In genomic region chr2:20149703-20150030, GRCh38 we compare ENCODE assay signal across 21 cellular contexts.
DNase-seq lines count a peak whose midpoint lies in the region; ATAC-seq, FAIRE-seq and TF ChIP-seq lines count a peak whose summit lies in the region.
"Had no signal": no experiment of that assay in that cellular context is flagged by ENCODE, and none has a peak within 500 bp of the region (broad histone marks: within the 10 kb centered on the region; RNA-seq: fewer than 3 reads in every experiment).

No MANE protein-coding gene starts in this region.

- no peaks in the 10 kb centered on the region for H3K79me2 ChIP-seq in HepG2 (ENCODE audit: insufficient read depth, low read length)

- H2AFZ ChIP-seq in HepG2 (ENCODE audit: low read length): no peak overlapping the region

- H3K4me3 ChIP-seq in HepG2 (replicated peaks in 1 of 3; ENCODE audit: insufficient read depth in 1 of 3, low read depth in 2 of 3, low read length in 3 of 3) (peak overlapping the region in 1 of 3 experiments; percentile 44; a peak in 2 of 6 replicates), right lobe of liver (no peak overlapping the region), prostate gland (no peak overlapping the region)
- H3K4me3 ChIP-seq: gastrocnemius medialis, MG63, SK-N-MC, upper lobe of right lung had no signal

- no peaks in the 10 kb centered on the region for H4K20me1 ChIP-seq in HepG2 (ENCODE audit: insufficient read depth, low read length)

- peaks cover 0 to 9% (median 0%) of the 10 kb centered on the region in 5 experiments for H3K9me3 Mint-ChIP-seq in brain
- H3K9me3 Mint-ChIP-seq in nephron progenitor cell: no peaks in the 10 kb centered on the region

- FAIRE-seq in HepG2 (lab: Jason Lieb, UNC): no peak
- FAIRE-seq: A204.1 had no signal

- TF ChIP-seq CTCF in HepG2 (CRISPR knock-in tag; IDR thresholded peaks at IDR 0.05) (no peak), right lobe of liver (IDR thresholded peaks at IDR 0.05) (no peak), brain (conservative IDR thresholded peaks at IDR 0.05) (no peak), nephron progenitor cell (IDR thresholded peaks at IDR 0.05) (no peak), prostate gland (IDR thresholded peaks at IDR 0.05) (no peak)

- BruUV-seq in HepG2 (replicated peaks; lab: Mats Ljungman, UMichigan): no TSS peak

- H3K27me3 ChIP-seq in HepG2 (ENCODE audit: control insufficient read depth in 1 of 2, insufficient read depth in 2 of 2, low read length in 2 of 2): peaks cover 0 to 27% of the 10 kb centered on the region in 2 experiments; a peak in 4 of 5 replicates
- H3K27me3 ChIP-seq in right lobe of liver: no peaks in the 10 kb centered on the region
- no peaks in the 10 kb centered on the region for H3K27me3 ChIP-seq in prostate gland (replicated peaks; ENCODE audit: insufficient read depth)
- H3K27me3 ChIP-seq: gastrocnemius medialis, MG63, upper lobe of right lung had no signal

- H3K9me3 ChIP-seq in HepG2 (ENCODE audit: low read length) (no peaks in the 10 kb centered on the region), right lobe of liver (no peaks in the 10 kb centered on the region), prostate gland (no peaks in the 10 kb centered on the region)
- H3K9me3 ChIP-seq: gastrocnemius medialis, MG63, upper lobe of right lung had no signal

- no peak for DNase-seq in HepG2 (ENCODE audit: low spot score)
- no peak for DNase-seq in right lobe of liver
- no peak for DNase-seq in nephron progenitor cell
- no peak for DNase-seq in NCI-H187 treated with DMSO at 0.1 percent for 48 hours (lab: John Stamatoyannopoulos, UW)
- DNase-seq in stimulated activated CD4-positive, alpha-beta T cell treated with anti-CD3 and anti-CD28 coated beads, Interleukin-1b, Interleukin-23, amount 100 ng/mL, for 48 hours: no peak
- no peak for DNase-seq in OCI-M1 (lab: John Stamatoyannopoulos, UW)
- DNase-seq in prostate gland (ENCODE audit: low spot score): no peak
- DNase-seq: activated CD8-positive, alpha-beta memory T cell treated with anti-CD3 and anti-CD28 coated beads, Interleukin-2, amount 50 U/mL, for 4 hours; activated naive CD4-positive, alpha-beta T cell; aorta; CD4-positive, alpha-beta memory T cell; cortex of kidney; gastrocnemius medialis; MG63; NCI-H1694; stimulated activated naive CD8-positive, alpha-beta T cell treated with anti-CD3 and anti-CD28 coated beads, Interleukin-15, Interleukin-2, amounts not matched to agents 100 U/mL and 50 U/mL, for 24 hours; upper lobe of right lung had no signal

- intact Hi-C loops in HepG2 (cut with micrococcal nuclease; ENCODE audit: unreplicated experiment): no loop called here
- intact Hi-C loops in right lobe of liver (cut with DNase I): loop anchor here in 1 of 2 donors (5.0 kb wide), 1 partner anchor 33 kb away; no protein-coding TSS in a partner anchor
- intact Hi-C loops in prostate gland (cut with DNase I): no loop called here

- no peaks in the 10 kb centered on the region for H3K36me3 ChIP-seq in HepG2 (replicated peaks in 1 of 2; ENCODE audit: control insufficient read depth in 1 of 2, insufficient read depth in 2 of 2, low read length in 2 of 2)
- H3K36me3 ChIP-seq in right lobe of liver: no peaks in the 10 kb centered on the region
- no peaks in the 10 kb centered on the region for H3K36me3 ChIP-seq in prostate gland
- H3K36me3 ChIP-seq: gastrocnemius medialis, MG63, upper lobe of right lung had no signal

- H3K27me3 Mint-ChIP-seq in brain (peaks cover 7% of the 10 kb centered on the region), nephron progenitor cell (ENCODE audit: low read depth, poor library complexity) (peaks cover 3% of the 10 kb centered on the region)

- POLR2A ChIA-PET in HepG2 (lab: Yijun Ruan, JAX): no interaction called here

- H3K27ac ChIP-seq in HepG2 (ENCODE audit: extremely low read length, insufficient read depth, low read length) (no peak overlapping the region), right lobe of liver (no peak overlapping the region), prostate gland (no peak overlapping the region)
- H3K27ac ChIP-seq: gastrocnemius medialis, SK-N-MC, upper lobe of right lung had no signal

- in situ Hi-C loops in HepG2 (cut with HindIII; ENCODE audit: extremely low pct_ligation_motif_present, low pct_unique_long_range_greater_than_20kb): no loop called here

- WGBS in HepG2 (ENCODE audit: low lambda C conversion rate): 67% methylated on average over 4 of the region's 5 CpGs
- 50% methylated on average over 1 of the region's 5 CpGs for WGBS in right lobe of liver (ENCODE audit: insufficient coverage, low coverage, low lambda C conversion rate, missing lambda C conversion rate)
- 79% methylated on average over 5 of the region's 5 CpGs for WGBS in prostate gland

- no peak for TF ChIP-seq RAD21 in HepG2 (CRISPR knock-in tag; IDR thresholded peaks at IDR 0.05)

- no peak overlapping the region for H3K9ac ChIP-seq in HepG2 (ENCODE audit: insufficient read depth, low read depth, low read length)

- ATAC-seq in HepG2 (no peak), right lobe of liver (no peak)
- ATAC-seq: gastrocnemius medialis; HCT116; stimulated activated naive CD8-positive, alpha-beta T cell treated with anti-CD3 and anti-CD28 coated beads, Interleukin-15, Interleukin-2, amounts not matched to agents 100 U/mL and 50 U/mL, for 24 hours had no signal

- H3K4me3 Mint-ChIP-seq in brain (peak overlapping the region in 1 of 5 experiments; percentile 49), nephron progenitor cell (no peak overlapping the region)
- H3K4me3 Mint-ChIP-seq: CD4-positive, alpha-beta memory T cell had no signal

- CTCF ChIA-PET in HepG2 (lab: Yijun Ruan, JAX; ENCODE audit: low intra/inter-chr PET ratio, low total read pairs): no interaction called here

- H3K4me1 Mint-ChIP-seq in brain (peaks cover 37% of the 10 kb centered on the region), nephron progenitor cell (peaks cover 82% of the 10 kb centered on the region)
- H3K4me1 Mint-ChIP-seq: CD4-positive, alpha-beta memory T cell had no signal

- TF ChIP-seq EP300 in HepG2 (IDR thresholded peaks at IDR 0.05; ENCODE audit: low read depth in 2 of 2, low read length in 2 of 2) (no peak), HepG2 (CRISPR knock-in tag; IDR thresholded peaks at IDR 0.05; ENCODE audit: borderline replicate concordance) (no peak)

- peak overlapping the region; percentile 70 for H3K4me2 ChIP-seq in HepG2 (ENCODE audit: low read depth, low read length)

- H3K27ac Mint-ChIP-seq in brain (peak overlapping the region in 3 of 5 experiments; percentile 64 to 95 (median 95)), nephron progenitor cell (peak overlapping the region; percentile 55)
- H3K27ac Mint-ChIP-seq: CD4-positive, alpha-beta memory T cell had no signal

- H3K36me3 Mint-ChIP-seq in brain (no peaks in the 10 kb centered on the region), nephron progenitor cell (ENCODE audit: low read depth) (no peaks in the 10 kb centered on the region)
- H3K36me3 Mint-ChIP-seq: CD4-positive, alpha-beta memory T cell had no signal

- no peak for TF ChIP-seq POLR2A in HepG2 (IDR thresholded peaks at IDR 0.05; ENCODE audit: insufficient read depth in 1 of 2, low read depth in 2 of 2, low read length in 2 of 2)
- no peak for TF ChIP-seq POLR2A in right lobe of liver (IDR thresholded peaks at IDR 0.05)
- TF ChIP-seq POLR2A in prostate gland (IDR thresholded peaks at IDR 0.05): no peak

- H3K4me1 ChIP-seq in HepG2 (ENCODE audit: insufficient read depth, low read length) (peaks cover 30% of the 10 kb centered on the region), right lobe of liver (no peaks in the 10 kb centered on the region), prostate gland (replicated peaks) (no peaks in the 10 kb centered on the region)

TF ChIP-seq in HepG2, 621 proteins besides CTCF, POLR2A, EP300 and RAD21 (continues in another document):
- no peak for TF ChIP-seq SMAD9 (CRISPR knock-in tag; IDR thresholded peaks at IDR 0.05)
- no peak for TF ChIP-seq FOXM1 (CRISPR knock-in tag; IDR thresholded peaks at IDR 0.05)
- TF ChIP-seq IKZF4 (CRISPR knock-in tag; IDR thresholded peaks at IDR 0.05; ENCODE audit: borderline replicate concordance, low read depth, not compliant biosample characterization): no peak
- no peak for TF ChIP-seq MXD1 (CRISPR knock-in tag; IDR thresholded peaks at IDR 0.05)
- no peak for TF ChIP-seq ZNF576 (CRISPR knock-in tag; IDR thresholded peaks at IDR 0.05)
- no peak for TF ChIP-seq DNMT1 (CRISPR knock-in tag; IDR thresholded peaks at IDR 0.05)
- no peak for TF ChIP-seq SAFB2 (CRISPR knock-in tag; IDR thresholded peaks at IDR 0.05; ENCODE audit: borderline replicate concordance, low read depth)
- TF ChIP-seq ZNF430 (CRISPR knock-in tag; IDR thresholded peaks at IDR 0.05): no peak
- TF ChIP-seq ZNF136 (CRISPR knock-in tag; IDR thresholded peaks at IDR 0.05; ENCODE audit: low read depth): no peak
- no peak for TF ChIP-seq ZNF562 (CRISPR knock-in tag; IDR thresholded peaks at IDR 0.05; ENCODE audit: borderline replicate concordance)
- TF ChIP-seq ESRRA (CRISPR knock-in tag; IDR thresholded peaks at IDR 0.05; ENCODE audit: low read depth): no peak
